In the genomic region with DNA sequence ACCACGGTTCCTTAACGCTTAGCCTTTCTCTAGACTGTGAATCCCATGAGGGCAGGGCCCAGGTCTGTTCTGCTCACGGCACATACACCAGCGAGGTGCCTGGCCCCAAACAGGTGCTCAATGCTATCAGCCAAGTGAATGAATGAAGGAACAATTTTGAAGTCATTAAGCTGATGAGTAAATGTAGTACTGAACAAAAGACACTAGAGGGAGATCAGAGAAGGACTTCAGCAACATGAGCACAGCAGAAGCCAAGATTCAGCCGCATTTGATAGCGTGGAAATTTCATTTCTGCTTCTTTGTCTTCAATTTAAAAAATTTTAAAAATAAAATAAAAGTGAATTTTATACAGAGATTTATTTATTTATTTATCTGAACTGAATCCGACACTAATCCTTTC, we compare ENCODE assay signal across 9 cellular contexts. TPM values are rescaled to one million over a fixed set of nuclear protein-coding genes. Genes with fewer than 3 reads are reported as not detected.
A peak's percentile ranks its signal among the peaks of the same experiment; 100 is the strongest.
DNase-seq lines count a peak whose midpoint lies in the region; ATAC-seq and TF ChIP-seq lines count a peak whose summit lies in the region.
"Had no signal": no experiment of that assay in that cellular context is flagged by ENCODE, and none has a peak within 500 bp of the region (broad histone marks: within the 10 kb centered on the region; RNA-seq: fewer than 3 reads in every experiment).

No MANE protein-coding gene starts in this region.

- no peaks in the 10 kb centered on the region for H3K27me3 Mint-ChIP-seq in mesothelial cell of epicardium (ENCODE audit: low read depth)
- H3K27me3 Mint-ChIP-seq: naive B cell had no signal

- no peak for ATAC-seq in HG03097 (IDR thresholded peaks at IDR 0.05; ENCODE audit: low FRiP score, unreplicated experiment)

- peaks cover 6% of the 10 kb centered on the region for H3K4me1 Mint-ChIP-seq in mesothelial cell of epicardium
- H3K4me1 Mint-ChIP-seq: naive B cell had no signal

- TF ChIP-seq CTCF in GM06990 (IDR thresholded peaks at IDR 0.05; ENCODE audit: insufficient read depth, low read length, poor library complexity, severe bottlenecking) (peak; percentile 25), mesothelial cell of epicardium (IDR thresholded peaks at IDR 0.05; ENCODE audit: unreplicated experiment) (peak; percentile 67)

- no peaks in the 10 kb centered on the region for H3K36me3 Mint-ChIP-seq in mesothelial cell of epicardium
- H3K36me3 Mint-ChIP-seq: naive B cell had no signal

- peaks cover 11% of the 10 kb centered on the region for H3K9me3 Mint-ChIP-seq in mesothelial cell of epicardium

- no peaks in the 10 kb centered on the region for H3K27me3 ChIP-seq in GM06990 (replicated peaks; ENCODE audit: control insufficient read depth, insufficient read depth, low read length)

- H3K27ac Mint-ChIP-seq in mesothelial cell of epicardium, result no peak overlapping the region
- H3K27ac Mint-ChIP-seq: naive B cell had no signal

- H3K36me3 ChIP-seq in GM06990 (ENCODE audit: control insufficient read depth, insufficient read depth, low read length), result no peaks in the 10 kb centered on the region

- H3K4me3 ChIP-seq in GM06990 (replicated peaks; ENCODE audit: low read depth, low read length), result no peak overlapping the region

- no peak overlapping the region for H3K4me3 Mint-ChIP-seq in mesothelial cell of epicardium
- H3K4me3 Mint-ChIP-seq: naive B cell had no signal

- DNase-seq in GM06990 (ENCODE audit: extremely low read depth, insufficient read length) (no peak), LoVo (ENCODE audit: low spot score) (peak; percentile 25), brain pericyte (ENCODE audit: low read depth, low spot score) (peak; percentile 6), mesothelial cell of epicardium (ENCODE audit: low spot score in 2 of 2, unreplicated experiment in 2 of 2) (no peak), NCI-H2227 treated with DMSO at 0.1 percent for 48 hours (lab: John Stamatoyannopoulos, UW) (no peak), GM19238 (ENCODE audit: insufficient read length, low spot score) (no peak)
- no peak for DNase-seq in activated effector memory CD4-positive, alpha-beta T cell treated with anti-CD3 and anti-CD28 coated beads, Interleukin-2, amount 50 U/mL, for 16 hours
- DNase-seq: naive B cell had no signal

RNA-seq across cellular contexts. Expression of a gene that starts 20.1 kb away (rescaled TPM):
- total RNA-seq in mesothelial cell of epicardium, result 0.07 to 0.18 TPM (median 0.18 TPM) in 3 replicates

Comparison
In these comparisons a context has a peak if more than half of its experiments do, and no peak if none do; other contexts are left out.
1. DNase-seq: peak in LoVo (single experiment) and brain pericyte (single experiment); none in GM06990 (single experiment), mesothelial cell of epicardium (0 of 2), activated effector memory CD4-positive, alpha-beta T cell treated with anti-CD3 and anti-CD28 coated beads, Interleukin-2, amount 50 U/mL, for 16 hours (single experiment), NCI-H2227 treated with DMSO at 0.1 percent for 48 hours (single experiment) and GM19238 (single experiment).